Comparison of ENCODE assay signal across 8 cellular contexts in genomic region chr14:20461230-20462141, GRCh38. TPM values are rescaled to one million over a fixed set of nuclear protein-coding genes. Genes with fewer than 3 reads are reported as not detected.
DNase-seq lines count a peak whose midpoint lies in the region; ATAC-seq and TF ChIP-seq lines count a peak whose summit lies in the region.

TSS of gene PIP4P1 (minus strand) at chr14:20461434. CDS start at chr14:20461325, 109 bp downstream.

- ATAC-seq in GM18873 (IDR thresholded peaks at IDR 0.05; ENCODE audit: low FRiP score, unreplicated experiment): peak; percentile 94
- ATAC-seq in HG03139 (IDR thresholded peaks at IDR 0.05; ENCODE audit: unreplicated experiment): peak; percentile 87

- H3K36me3 ChIP-seq in WERI-Rb-1: peaks cover 42% of the 10 kb centered on the region
- peaks cover 24% of the 10 kb centered on the region for H3K36me3 ChIP-seq in mammary epithelial cell (ENCODE audit: insufficient read depth, low read length)
- peaks cover 29 to 37% (median 32%) of the 10 kb centered on the region in 3 donors for H3K36me3 ChIP-seq in skeletal muscle tissue (ENCODE audit: control insufficient read depth in 3 of 3, insufficient read depth in 3 of 3, low read length in 3 of 3)

- CTCF ChIA-PET in mammary epithelial cell (lab: Charles Lee; ENCODE audit: low non-redundant PET): interaction anchor here (1.1 kb wide), 1 partner anchor 45 kb away, joined by 3 read pairs; no protein-coding TSS in a partner anchor

- peak within 1 kb of the TSS; percentile 58 for H3K9ac ChIP-seq in mammary epithelial cell (ENCODE audit: insufficient read depth, low read length)
- peak within 1 kb of the TSS; percentile 82 to 94 (median 83) for H3K9ac ChIP-seq in skeletal muscle tissue (ENCODE audit: low read depth in 1 of 3, low read length in 3 of 3)

- peaks cover 47% of the 10 kb centered on the region for H3K79me2 ChIP-seq in mammary epithelial cell (ENCODE audit: insufficient read depth, low read length)

- H3K9me3 ChIP-seq in WERI-Rb-1 (ENCODE audit: severe bottlenecking) (no peaks in the 10 kb centered on the region), mammary epithelial cell (replicated peaks; ENCODE audit: insufficient read depth, low read length) (no peaks in the 10 kb centered on the region), iPS-18c (ENCODE audit: control insufficient read depth, insufficient read depth, low read length) (no peaks in the 10 kb centered on the region), skeletal muscle tissue (ENCODE audit: control insufficient read depth in 3 of 3, low read length in 3 of 3) (no peaks in the 10 kb centered on the region)

- H3K27ac ChIP-seq in WERI-Rb-1 (peak within 1 kb of the TSS; percentile 91), mammary epithelial cell (ENCODE audit: insufficient read depth, low read depth, low read length) (peak within 1 kb of the TSS; percentile 76), skeletal muscle tissue (ENCODE audit: low read depth, low read length) (peak within 1 kb of the TSS; percentile 93)

- DNase-seq in ACHN: peak; percentile 99
- DNase-seq in NCI-H2227 (lab: John Stamatoyannopoulos, UW; ENCODE audit: unreplicated experiment): peak; percentile 100
- DNase-seq in WERI-Rb-1: peak; percentile 99
- peak; percentile 100 for DNase-seq in mammary epithelial cell

- WGBS in mammary epithelial cell (ENCODE audit: low coverage, missing lambda C conversion rate): 1% methylated on average over 26 of the region's 67 CpGs

- in situ Hi-C loops in ACHN (cut with HindIII; ENCODE audit: low pct_ligation_motif_present, low pct_unique_long_range_greater_than_20kb, low sequenced_read_pairs): no loop called here
- in situ Hi-C loops in mammary epithelial cell (cut with MboI; ENCODE audit: low sequenced_read_pairs in 2 of 2): loop anchor here in 1 of 2 donors (25.0 kb wide), 2 partner anchors 124 to 151 kb away; partner anchors contain the start of genes CCNB1IP1 and PARP2

- H3K4me3 ChIP-seq in WERI-Rb-1 (ENCODE audit: low read depth, low read length) (peak within 1 kb of the TSS; percentile 80), mammary epithelial cell (replicated peaks in 1 of 3; ENCODE audit: insufficient read depth in 1 of 3, low read depth in 2 of 3, low read length in 3 of 3) (peak within 1 kb of the TSS; percentile 53 to 87 (median 73)), iPS-18c (ENCODE audit: insufficient read depth, low read depth, low read length) (peak within 1 kb of the TSS; percentile 86), skeletal muscle tissue (ENCODE audit: low read length in 3 of 3) (peak within 1 kb of the TSS; percentile 83 to 91 (median 89))

- peaks cover 21% of the 10 kb centered on the region for H3K4me1 ChIP-seq in mammary epithelial cell (ENCODE audit: insufficient read depth, low read length)
- H3K4me1 ChIP-seq in skeletal muscle tissue (ENCODE audit: control insufficient read depth in 3 of 3, insufficient read depth in 3 of 3, low read length in 3 of 3): peaks cover 13 to 30% (median 23%) of the 10 kb centered on the region in 3 donors

- dilution Hi-C loops in mammary epithelial cell (cut with HindIII; ENCODE audit: low sequenced_read_pairs): loop anchor here (5.0 kb wide), 1 partner anchor 34 kb away; no protein-coding TSS in a partner anchor

- H3K27me3 ChIP-seq in WERI-Rb-1 (ENCODE audit: insufficient read depth, low read depth, severe bottlenecking) (no peaks in the 10 kb centered on the region), mammary epithelial cell (ENCODE audit: insufficient read depth, low read length) (no peaks in the 10 kb centered on the region), skeletal muscle tissue (ENCODE audit: control insufficient read depth in 3 of 3, insufficient read depth in 3 of 3, low read length in 3 of 3) (no peaks in the 10 kb centered on the region)

- intact Hi-C loops in mammary epithelial cell (cut with micrococcal nuclease): loop anchor here (1.0 kb wide), 1 partner anchor 8 kb away; the partner anchor contains the start of gene PNP

- peak within 1 kb of the TSS; percentile 76 for H3K4me2 ChIP-seq in mammary epithelial cell (ENCODE audit: insufficient read depth, low read depth, low read length)

- H2AFZ ChIP-seq in mammary epithelial cell (ENCODE audit: low read depth, low read length): peak within 1 kb of the TSS; percentile 84

- no peaks in the 10 kb centered on the region for H4K20me1 ChIP-seq in mammary epithelial cell (ENCODE audit: insufficient read depth, low read length)

- BruUV-seq in mammary epithelial cell (replicated peaks; lab: Mats Ljungman, UMichigan): no TSS peak

- no peak for TF ChIP-seq CTCF in WERI-Rb-1 (IDR thresholded peaks at IDR 0.05; ENCODE audit: low read depth, low read length)
- no peak for TF ChIP-seq CTCF in mammary epithelial cell (conservative IDR thresholded peaks at IDR 0.05 in 1 of 2, IDR thresholded peaks at IDR 0.05 in 1 of 2; ENCODE audit: extremely low read depth in 1 of 2, insufficient read depth in 1 of 2, low read depth in 1 of 2, low read length in 2 of 2)

RNA-seq across cellular contexts. Expression of gene PIP4P1, which starts in this region (rescaled TPM):
- total RNA-seq in mammary epithelial cell (10 to 100 TPM; 18.8 to 22.2 TPM), skeletal muscle tissue (13.0 TPM)
- 27.0 TPM for polyA plus RNA-seq in mammary epithelial cell
- 42.9 TPM for polyA minus RNA-seq in mammary epithelial cell

Comparison
In these comparisons a context has a peak if more than half of its experiments do, and no peak if none do; other contexts are left out.
1. Peak in every context shown above with its lines: DNase-seq, ATAC-seq, H3K4me3 ChIP-seq and H3K27ac ChIP-seq.